ENCODE assay signal across 12 cellular contexts in genomic region chr3:12837295-12837986, GRCh38. TPM values are rescaled to one million over a fixed set of nuclear protein-coding genes. Genes with fewer than 3 reads are reported as not detected.
DNase-seq lines count a peak whose midpoint lies in the region; ATAC-seq, FAIRE-seq and TF ChIP-seq lines count a peak whose summit lies in the region.
"Had no signal": no experiment of that assay in that cellular context is flagged by ENCODE, and none has a peak within 500 bp of the region (broad histone marks: within the 10 kb centered on the region; RNA-seq: fewer than 3 reads in every experiment).

No MANE protein-coding gene starts in this region.

- 95% methylated on average over 6 of the region's 6 CpGs for WGBS in HepG2 (ENCODE audit: low lambda C conversion rate)
- 71% methylated on average over 6 of the region's 6 CpGs for WGBS in right lobe of liver (ENCODE audit: insufficient coverage, low coverage, low lambda C conversion rate, missing lambda C conversion rate)

- H3K4me3 ChIP-seq in HepG2 (replicated peaks in 1 of 3; ENCODE audit: insufficient read depth in 1 of 3, low read depth in 2 of 3, low read length in 3 of 3), result no peak overlapping the region; a peak in 1 of 6 replicates
- no peak overlapping the region for H3K4me3 ChIP-seq in right lobe of liver
- H3K4me3 ChIP-seq in SU-DHL-6 (ENCODE audit: insufficient read depth, low read length, poor library complexity, severe bottlenecking), result no peak overlapping the region
- H3K4me3 ChIP-seq: adrenal gland, sigmoid colon had no signal

- no peak for DNase-seq in HepG2 (ENCODE audit: low spot score)
- no peak for DNase-seq in right lobe of liver
- DNase-seq in glutamatergic neuron, result no peak
- DNase-seq in type B pancreatic cell (ENCODE audit: extremely low spot score, unreplicated experiment), result no peak
- DNase-seq in SW480 (ENCODE audit: low spot score), result no peak
- DNase-seq in mucosa of gallbladder (ENCODE audit: low spot score), result no peak
- DNase-seq in stimulated activated CD4-positive, alpha-beta T cell treated with anti-CD3 and anti-CD28 coated beads, Interleukin-4, amount 100 ng/mL, for 4 hours, result no peak
- DNase-seq: adrenal gland; effector memory CD8-positive, alpha-beta T cell; GOT3; sigmoid colon had no signal

- H3K36me3 Mint-ChIP-seq in glutamatergic neuron (ENCODE audit: unreplicated experiment), result no peaks in the 10 kb centered on the region
- peaks cover 39% of the 10 kb centered on the region for H3K36me3 Mint-ChIP-seq in type B pancreatic cell

- H3K4me1 Mint-ChIP-seq in glutamatergic neuron (ENCODE audit: low read depth, unreplicated experiment) (peaks cover 17% of the 10 kb centered on the region), type B pancreatic cell (ENCODE audit: unreplicated experiment) (peaks cover 36% of the 10 kb centered on the region)

- POLR2A ChIA-PET in HepG2 (lab: Yijun Ruan, JAX), result interaction anchor here (1.1 kb wide), 1 partner anchor 27 kb away, joined by 5 read pairs; no protein-coding TSS in a partner anchor

- H3K4me1 ChIP-seq in HepG2 (ENCODE audit: insufficient read depth, low read length) (peaks cover 48% of the 10 kb centered on the region), right lobe of liver (peaks cover 0 to 26% (median 4%) of the 10 kb centered on the region in 4 donors)

- peaks cover 6% of the 10 kb centered on the region for H3K9me3 Mint-ChIP-seq in glutamatergic neuron (ENCODE audit: unreplicated experiment)
- H3K9me3 Mint-ChIP-seq in type B pancreatic cell, result no peaks in the 10 kb centered on the region
- H3K9me3 Mint-ChIP-seq: effector memory CD8-positive, alpha-beta T cell had no signal

- H3K27ac Mint-ChIP-seq in glutamatergic neuron (ENCODE audit: unreplicated experiment) (no peak overlapping the region), type B pancreatic cell (peak overlapping the region; percentile 12)

- H3K27me3 Mint-ChIP-seq in glutamatergic neuron (ENCODE audit: unreplicated experiment) (peaks cover 6% of the 10 kb centered on the region), type B pancreatic cell (no peaks in the 10 kb centered on the region)
- H3K27me3 Mint-ChIP-seq: effector memory CD8-positive, alpha-beta T cell had no signal

- H3K4me3 Mint-ChIP-seq in glutamatergic neuron (ENCODE audit: unreplicated experiment), result peak overlapping the region; percentile 32
- H3K4me3 Mint-ChIP-seq in type B pancreatic cell, result peak overlapping the region; percentile 99

- H3K9me3 ChIP-seq in HepG2 (ENCODE audit: low read length) (no peaks in the 10 kb centered on the region), right lobe of liver (no peaks in the 10 kb centered on the region), SU-DHL-6 (ENCODE audit: insufficient read depth, low read length) (no peaks in the 10 kb centered on the region)
- H3K9me3 ChIP-seq: adrenal gland, sigmoid colon had no signal

- in situ Hi-C loops in HepG2 (cut with HindIII; ENCODE audit: extremely low pct_ligation_motif_present, low pct_unique_long_range_greater_than_20kb), result no loop called here

- H3K27ac ChIP-seq in HepG2 (ENCODE audit: extremely low read length, insufficient read depth, low read length) (no peak overlapping the region), right lobe of liver (no peak overlapping the region), SU-DHL-6 (ENCODE audit: low read depth, low read length) (no peak overlapping the region)
- H3K27ac ChIP-seq: adrenal gland, sigmoid colon had no signal

- intact Hi-C loops in HepG2 (cut with micrococcal nuclease; ENCODE audit: unreplicated experiment), result no loop called here
- intact Hi-C loops in right lobe of liver (cut with DNase I), result no loop called here

- TF ChIP-seq EP300 in HepG2 (IDR thresholded peaks at IDR 0.05; ENCODE audit: low read depth in 2 of 2, low read length in 2 of 2) (no peak), HepG2 (CRISPR knock-in tag; IDR thresholded peaks at IDR 0.05; ENCODE audit: borderline replicate concordance) (no peak)

- H3K9ac ChIP-seq in HepG2 (ENCODE audit: insufficient read depth, low read depth, low read length) (no peak overlapping the region), SU-DHL-6 (ENCODE audit: low read length) (no peak overlapping the region)

- no peaks in the 10 kb centered on the region; a peak in 1 of 5 replicates for H3K27me3 ChIP-seq in HepG2 (ENCODE audit: control insufficient read depth in 1 of 2, insufficient read depth in 2 of 2, low read length in 2 of 2)
- no peaks in the 10 kb centered on the region for H3K27me3 ChIP-seq in right lobe of liver
- H3K27me3 ChIP-seq in SU-DHL-6 (ENCODE audit: low read length), result no peaks in the 10 kb centered on the region
- H3K27me3 ChIP-seq: adrenal gland, sigmoid colon had no signal

- H3K4me2 ChIP-seq in HepG2 (ENCODE audit: low read depth, low read length) (peak overlapping the region; percentile 98), SU-DHL-6 (ENCODE audit: low read depth, low read length, poor library complexity, severe bottlenecking) (peak overlapping the region; percentile 0)

- H3K36me3 ChIP-seq in HepG2 (replicated peaks in 1 of 2; ENCODE audit: control insufficient read depth in 1 of 2, insufficient read depth in 2 of 2, low read length in 2 of 2) (peaks cover 30 to 78% of the 10 kb centered on the region in 2 experiments), right lobe of liver (peaks cover 7 to 75% (median 37%) of the 10 kb centered on the region in 4 donors), SU-DHL-6 (ENCODE audit: low read length) (peaks cover 57% of the 10 kb centered on the region)

- no peak for FAIRE-seq in HepG2 (lab: Jason Lieb, UNC)

- BruUV-seq in HepG2 (replicated peaks; lab: Mats Ljungman, UMichigan), result no TSS peak

- H3K79me2 ChIP-seq in HepG2 (ENCODE audit: insufficient read depth, low read length) (peaks cover 41% of the 10 kb centered on the region), SU-DHL-6 (ENCODE audit: insufficient read depth, low read length) (peaks cover 52% of the 10 kb centered on the region)

- TF ChIP-seq CTCF in HepG2 (CRISPR knock-in tag; IDR thresholded peaks at IDR 0.05) (no peak), right lobe of liver (IDR thresholded peaks at IDR 0.05) (no peak), SU-DHL-6 (IDR thresholded peaks at IDR 0.05; ENCODE audit: insufficient read depth, low read length, poor library complexity, severe bottlenecking) (no peak), glutamatergic neuron (IDR thresholded peaks at IDR 0.05; ENCODE audit: partially characterized antibody, unreplicated experiment) (no peak), type B pancreatic cell (conservative IDR thresholded peaks at IDR 0.05) (no peak)

- no peak for TF ChIP-seq RAD21 in HepG2 (CRISPR knock-in tag; IDR thresholded peaks at IDR 0.05)

- H3F3A ChIP-seq in SU-DHL-6 (ENCODE audit: insufficient read depth), result peaks cover 70% of the 10 kb centered on the region

- H2AFZ ChIP-seq in HepG2 (ENCODE audit: low read length) (no peak overlapping the region), SU-DHL-6 (ENCODE audit: low read depth, low read length, severe bottlenecking) (no peak overlapping the region)

- no peak; a peak in 1 of 4 replicates for TF ChIP-seq POLR2A in HepG2 (IDR thresholded peaks at IDR 0.05; ENCODE audit: insufficient read depth in 1 of 2, low read depth in 2 of 2, low read length in 2 of 2)
- no peak for TF ChIP-seq POLR2A in right lobe of liver (IDR thresholded peaks at IDR 0.05)

- peaks cover 46% of the 10 kb centered on the region for H4K20me1 ChIP-seq in HepG2 (ENCODE audit: insufficient read depth, low read length)
- H4K20me1 ChIP-seq in SU-DHL-6 (ENCODE audit: low read depth, low read length), result peaks cover 36% of the 10 kb centered on the region

- ATAC-seq in HepG2 (no peak), right lobe of liver (no peak)
- ATAC-seq: effector memory CD8-positive, alpha-beta T cell had no signal

- CTCF ChIA-PET in HepG2 (lab: Yijun Ruan, JAX; ENCODE audit: low intra/inter-chr PET ratio, low total read pairs), result no interaction called here

- H3K9me2 ChIP-seq in SU-DHL-6 (replicated peaks; ENCODE audit: insufficient read depth, low read length), result no peaks in the 10 kb centered on the region

RNA-seq across cellular contexts. Expression of gene RPL32, which starts 3.9 kb away (rescaled TPM):
- total RNA-seq in HepG2 (2016; rRNA removed; fragmentation: Illumina TruSeq; extraction: Trizol) (1,781 and 2,179 TPM in 2 replicates), right lobe of liver (100 to 1,000 TPM; 322 to 555 (median 472) TPM), glutamatergic neuron (ENCODE audit: unreplicated experiment) (966 TPM), type B pancreatic cell (ENCODE audit: low replicate concordance) (1,894 and 1,964 TPM in 2 replicates), mucosa of gallbladder (975 TPM)
- total RNA-seq in HepG2 (2016; cell fraction: cytosol; rRNA removed; fragmentation: Illumina TruSeq; extraction: Trizol; ENCODE audit: low read depth), result 3,269 and 3,354 TPM in 2 replicates
- 1,702 and 2,262 TPM in 2 replicates for total RNA-seq in HepG2 (2016; cell fraction: insoluble cytoplasmic fraction; rRNA removed; fragmentation: Illumina TruSeq; extraction: Trizol)
- total RNA-seq in HepG2 (2016; cell fraction: membrane; rRNA removed; fragmentation: Illumina TruSeq; extraction: Trizol), result 4,253 and 4,526 TPM in 2 replicates
- 560 and 609 TPM in 2 replicates for total RNA-seq in HepG2 (2016; cell fraction: nucleus; rRNA removed; fragmentation: Illumina TruSeq; extraction: Trizol)
- 2,268 and 2,401 TPM in 2 replicates for polyA plus RNA-seq in HepG2 (2011; rRNA removed)
- polyA plus RNA-seq in HepG2 (2011; cell fraction: cytosol; rRNA removed), result 1,778 and 1,795 TPM in 2 replicates
- 459 and 538 TPM in 2 replicates for polyA plus RNA-seq in HepG2 (2011; cell fraction: nucleus; rRNA removed)
- 2,727 and 3,505 TPM in 2 replicates for polyA plus RNA-seq in HepG2 (2012)
- polyA plus RNA-seq in HepG2 (2016; cell fraction: cytosol; fragmentation: Illumina TruSeq; extraction: Trizol; ENCODE audit: low read depth), result 4,453 and 4,819 TPM in 2 replicates
- polyA plus RNA-seq in HepG2 (2016; cell fraction: insoluble cytoplasmic fraction; fragmentation: Illumina TruSeq; extraction: Trizol; ENCODE audit: low read depth), result 2,446 and 2,535 TPM in 2 replicates
- 4,866 and 4,953 TPM in 2 replicates for polyA plus RNA-seq in HepG2 (2016; cell fraction: membrane; fragmentation: Illumina TruSeq; extraction: Trizol; ENCODE audit: low read depth)
- 1,119 and 1,145 TPM in 2 replicates for polyA plus RNA-seq in HepG2 (2016; cell fraction: nucleus; fragmentation: Illumina TruSeq; extraction: Trizol; ENCODE audit: insufficient read depth, low read depth)
- polyA minus RNA-seq in HepG2 (2011; rRNA and poly(A)+ RNA removed; ENCODE audit: low replicate concordance), result 371 and 1,174 TPM in 2 replicates
- polyA minus RNA-seq in HepG2 (2011; cell fraction: cytosol; rRNA and poly(A)+ RNA removed), result 694 and 812 TPM in 2 replicates
- 216 and 257 TPM in 2 replicates for polyA minus RNA-seq in HepG2 (2011; cell fraction: nucleus; rRNA and poly(A)+ RNA removed)

RNA-seq across cellular contexts. Expression of gene CAND2, which starts 41.0 kb away (rescaled TPM):
- total RNA-seq in HepG2 (2016; rRNA removed; fragmentation: Illumina TruSeq; extraction: Trizol) (not detected in 2 replicates), right lobe of liver (1 to 10 TPM in 2 of 6 experiments, under 1 TPM in 4; 0.61 to 4.4 (median 0.77) TPM), glutamatergic neuron (ENCODE audit: unreplicated experiment) (8.8 TPM), type B pancreatic cell (ENCODE audit: low replicate concordance) (5.5 and 11.1 TPM in 2 replicates), mucosa of gallbladder (12.1 TPM)
- total RNA-seq in HepG2 (2016; cell fraction: cytosol; rRNA removed; fragmentation: Illumina TruSeq; extraction: Trizol; ENCODE audit: low read depth), result not detected in 2 replicates
- not detected in 2 replicates for total RNA-seq in HepG2 (2016; cell fraction: insoluble cytoplasmic fraction; rRNA removed; fragmentation: Illumina TruSeq; extraction: Trizol)
- not detected in 2 replicates for total RNA-seq in HepG2 (2016; cell fraction: membrane; rRNA removed; fragmentation: Illumina TruSeq; extraction: Trizol)
- total RNA-seq in HepG2 (2016; cell fraction: nucleus; rRNA removed; fragmentation: Illumina TruSeq; extraction: Trizol), result not detected in 2 replicates
- polyA plus RNA-seq in HepG2 (2011; rRNA removed), result 0.01 and 0.09 TPM in 2 replicates
- polyA plus RNA-seq in HepG2 (2011; cell fraction: cytosol; rRNA removed), result 0.03 TPM in 1 of 2 replicates, not detected in the other
- 0.05 and 0.12 TPM in 2 replicates for polyA plus RNA-seq in HepG2 (2011; cell fraction: nucleus; rRNA removed)
- polyA plus RNA-seq in HepG2 (2012), result 0.07 and 0.13 TPM in 2 replicates
- polyA plus RNA-seq in HepG2 (2016; cell fraction: cytosol; fragmentation: Illumina TruSeq; extraction: Trizol; ENCODE audit: low read depth), result not detected in 2 replicates
- polyA plus RNA-seq in HepG2 (2016; cell fraction: insoluble cytoplasmic fraction; fragmentation: Illumina TruSeq; extraction: Trizol; ENCODE audit: low read depth), result not detected in 2 replicates
- not detected in 2 replicates for polyA plus RNA-seq in HepG2 (2016; cell fraction: membrane; fragmentation: Illumina TruSeq; extraction: Trizol; ENCODE audit: low read depth)
- polyA plus RNA-seq in HepG2 (2016; cell fraction: nucleus; fragmentation: Illumina TruSeq; extraction: Trizol; ENCODE audit: insufficient read depth, low read depth), result not detected in 2 replicates
- polyA minus RNA-seq in HepG2 (2011; rRNA and poly(A)+ RNA removed; ENCODE audit: low replicate concordance), result 0.04 and 0.26 TPM in 2 replicates
- polyA minus RNA-seq in HepG2 (2011; cell fraction: cytosol; rRNA and poly(A)+ RNA removed), result not detected in 2 replicates
- polyA minus RNA-seq in HepG2 (2011; cell fraction: nucleus; rRNA and poly(A)+ RNA removed), result 0.12 TPM in 1 of 2 replicates, not detected in the other
